1 cellular context compared by ENCODE assay signal in genomic region chr2:232235716-232236115, GRCh38.
TF ChIP-seq lines count a peak whose summit lies in the region.

No MANE protein-coding gene starts in this region.

TF ChIP-seq in IMR-90, 13 proteins besides CTCF, POLR2A, EP300 and RAD21:
- TF ChIP-seq ELK1 (IDR thresholded peaks at IDR 0.05; ENCODE audit: borderline replicate concordance, low read depth, low read length) (no peak), SMC3 (IDR thresholded peaks at IDR 0.05; ENCODE audit: low read depth, low read length) (no peak), BHLHE40 (IDR thresholded peaks at IDR 0.05; ENCODE audit: low read depth, low read length) (no peak), NFE2L2 (IDR thresholded peaks at IDR 0.05; ENCODE audit: low read depth, low read length) (no peak), CEBPB (IDR thresholded peaks at IDR 0.05; ENCODE audit: low read depth, low read length) (no peak), MAZ (IDR thresholded peaks at IDR 0.05; ENCODE audit: borderline replicate concordance, low read depth, low read length) (no peak), RFX5 (IDR thresholded peaks at IDR 0.05; ENCODE audit: low read depth, low read length) (no peak), RCOR1 (IDR thresholded peaks at IDR 0.05; ENCODE audit: insufficient replicate concordance, low read length) (no peak), MAFK (IDR thresholded peaks at IDR 0.05; ENCODE audit: low read depth, low read length) (no peak), MXI1 (IDR thresholded peaks at IDR 0.05; ENCODE audit: borderline replicate concordance, low read depth, low read length) (no peak), CHD1 (IDR thresholded peaks at IDR 0.05; ENCODE audit: low read depth, low read length) (no peak), FOS (IDR thresholded peaks at IDR 0.05; ENCODE audit: low read depth, low read length) (no peak), USF2 (IDR thresholded peaks at IDR 0.05; ENCODE audit: low read depth, low read length) (no peak)
